In the genomic region with DNA sequence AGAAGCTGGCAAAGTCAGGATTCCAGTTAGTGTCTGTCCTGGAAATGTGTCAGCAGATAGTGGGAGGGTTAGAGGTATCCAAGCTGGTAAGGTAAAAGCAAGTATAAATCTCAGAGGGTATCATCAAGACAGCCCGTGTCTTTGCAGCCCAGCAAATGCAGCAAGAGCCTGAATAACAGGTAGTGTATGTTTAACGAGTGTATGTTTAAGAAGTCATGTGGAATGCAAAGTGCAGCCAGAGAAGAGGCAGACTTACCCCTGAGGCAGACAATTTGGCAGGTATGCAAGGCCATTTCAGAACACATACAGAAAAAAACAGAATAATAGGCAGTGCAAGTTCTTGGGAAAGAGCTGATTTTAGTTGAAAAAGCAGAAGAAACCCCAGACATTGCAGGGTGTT, we compare ENCODE assay signal across 27 cellular contexts.
"Had no signal": no experiment of that assay in that cellular context is flagged by ENCODE, and none has a peak within 500 bp of the region (broad histone marks: within the 10 kb centered on the region; RNA-seq: fewer than 3 reads in every experiment).

No MANE protein-coding gene starts in this region.

- H3K27ac Mint-ChIP-seq: mesothelial cell of epicardium; naive thymus-derived CD4-positive, alpha-beta T cell; natural killer cell treated with Interleukin-12 subunit alpha and Interleukin-12 subunit beta and Interleukin-15 and Interleukin-18, amount 100 ng/mL, for 72 hours; progenitor cell of endocrine pancreas; stimulated activated naive B cell treated with anti-CD40 and anti-IgM and Interleukin-4, amounts not matched to agents 10 μg/mL and 1 μg/mL and 100 μg/mL, for 72 hours had no signal

- H3K4me3 Mint-ChIP-seq: mesothelial cell of epicardium; naive thymus-derived CD4-positive, alpha-beta T cell; natural killer cell treated with Interleukin-12 subunit alpha and Interleukin-12 subunit beta and Interleukin-15 and Interleukin-18, amount 100 ng/mL, for 72 hours; stimulated activated naive B cell treated with anti-CD40 and anti-IgM and Interleukin-4, amounts not matched to agents 10 μg/mL and 1 μg/mL and 100 μg/mL, for 72 hours had no signal

- H3K36me3 Mint-ChIP-seq: mesothelial cell of epicardium; naive thymus-derived CD4-positive, alpha-beta T cell; stimulated activated naive B cell treated with anti-CD40 and anti-IgM and Interleukin-4, amounts not matched to agents 10 μg/mL and 1 μg/mL and 100 μg/mL, for 72 hours had no signal

- ATAC-seq: heart right ventricle; left colon; left lung; lower lobe of right lung; naive thymus-derived CD4-positive, alpha-beta T cell; natural killer cell treated with Interleukin-12 subunit alpha and Interleukin-12 subunit beta and Interleukin-15 and Interleukin-18, amount 100 ng/mL, for 72 hours; right cardiac atrium; sciatic nerve; stimulated activated naive B cell treated with anti-CD40 and anti-IgM and Interleukin-4, amounts not matched to agents 10 μg/mL and 1 μg/mL and 100 μg/mL, for 72 hours; stimulated activated naive CD8-positive, alpha-beta T cell treated with anti-CD3 and anti-CD28 coated beads, Interleukin-15, Interleukin-2, amounts not matched to agents 100 U/mL and 50 U/mL, for 24 hours had no signal

- DNase-seq: heart right ventricle; hippocampal formation; kidney; left colon; left lung; lower lobe of right lung; mesendoderm; naive thymus-derived CD4-positive, alpha-beta T cell; ovary; retina; right cardiac atrium; stimulated activated CD4-positive, alpha-beta T cell treated with anti-CD3 and anti-CD28 coated beads, Interleukin-12 subunit alpha, Interleukin-12 subunit beta, amount 100 ng/mL, for 4 hours; stimulated activated CD4-positive, alpha-beta T cell treated with anti-CD3 and anti-CD28 coated beads, Interleukin-15, amount 100 ng/mL, for 24 hours; stimulated activated CD4-positive, alpha-beta T cell treated with anti-CD3 and anti-CD28 coated beads, Interleukin-2, amount 100 ng/mL, for 24 hours; stimulated activated CD4-positive, alpha-beta T cell treated with anti-CD3 and anti-CD28 coated beads, Interleukin-4, amount 100 ng/mL, for 1 hour; stimulated activated naive B cell treated with anti-CD40 and anti-IgM and Interleukin-4, amounts not matched to agents 10 μg/mL and 1 μg/mL and 100 μg/mL, for 72 hours; stimulated activated naive CD8-positive, alpha-beta T cell treated with anti-CD3 and anti-CD28 coated beads, Interleukin-15, Interleukin-2, amounts not matched to agents 100 U/mL and 50 U/mL, for 24 hours; stomach; testis; thyroid gland; transverse colon; uterus had no signal

- H3K4me1 Mint-ChIP-seq: mesothelial cell of epicardium; naive thymus-derived CD4-positive, alpha-beta T cell; stimulated activated naive B cell treated with anti-CD40 and anti-IgM and Interleukin-4, amounts not matched to agents 10 μg/mL and 1 μg/mL and 100 μg/mL, for 72 hours had no signal

- H3K27me3 Mint-ChIP-seq: naive thymus-derived CD4-positive, alpha-beta T cell; natural killer cell treated with Interleukin-12 subunit alpha and Interleukin-12 subunit beta and Interleukin-15 and Interleukin-18, amount 100 ng/mL, for 72 hours; progenitor cell of endocrine pancreas; stimulated activated naive B cell treated with anti-CD40 and anti-IgM and Interleukin-4, amounts not matched to agents 10 μg/mL and 1 μg/mL and 100 μg/mL, for 72 hours had no signal

- H3K27ac ChIP-seq: heart right ventricle, left lung, lower lobe of right lung, ovary, skin epidermis, stomach, testis, thyroid gland, transverse colon, uterus had no signal
